ENCODE assay signal across 17 cellular contexts in the genomic region with DNA sequence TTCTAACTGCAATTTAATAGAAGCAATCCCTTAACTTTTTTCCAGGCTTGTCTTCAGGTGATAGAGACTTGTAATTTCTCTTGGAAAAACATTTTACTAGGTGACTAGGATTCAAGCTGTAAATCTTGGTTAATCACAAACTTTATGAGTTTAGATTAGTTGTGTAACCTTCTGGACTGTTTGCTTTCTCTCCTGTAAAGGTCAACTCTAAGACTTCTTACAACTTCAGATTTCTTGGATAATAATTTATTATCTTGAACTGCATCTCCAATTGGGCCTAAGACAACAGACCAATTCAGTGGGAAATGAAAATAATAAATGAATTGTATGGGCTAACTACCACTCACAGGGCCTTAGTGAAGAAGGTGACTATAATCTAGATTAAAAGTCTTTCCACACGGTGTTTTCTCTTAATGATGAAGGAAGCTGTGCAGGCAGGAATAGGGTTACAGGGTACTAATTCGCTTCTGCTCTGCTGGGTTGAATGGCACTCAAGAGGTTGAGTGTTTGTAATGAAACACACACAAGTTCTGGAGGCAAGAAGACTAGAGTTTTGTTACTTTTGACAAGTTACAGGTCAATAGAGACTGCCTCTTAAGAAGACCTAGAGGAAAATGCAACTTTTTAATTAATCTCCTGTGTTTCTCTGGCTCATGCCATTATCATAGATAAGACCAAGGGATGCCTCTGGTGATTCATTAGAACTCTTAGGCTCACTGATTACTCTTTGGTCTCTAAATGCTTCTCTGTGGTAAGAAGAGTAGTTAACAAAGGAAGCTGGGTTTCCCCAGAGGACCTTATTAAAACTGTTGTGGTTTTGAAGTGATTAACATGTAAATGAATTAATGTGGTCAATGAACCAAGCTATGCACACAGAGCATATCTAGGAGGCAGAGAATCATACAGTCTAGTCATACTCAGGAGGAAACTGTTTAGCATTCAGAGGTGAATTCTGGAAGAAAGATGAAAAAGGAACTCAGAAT. TPM values are rescaled to one million over a fixed set of nuclear protein-coding genes. Genes with fewer than 3 reads are reported as not detected.
DNase-seq lines count a peak whose midpoint lies in the region; ATAC-seq and TF ChIP-seq lines count a peak whose summit lies in the region.
"Had no signal": no experiment of that assay in that cellular context is flagged by ENCODE, and none has a peak within 500 bp of the region (broad histone marks: within the 10 kb centered on the region; RNA-seq: fewer than 3 reads in every experiment).

No MANE protein-coding gene starts in this region.

- no peak overlapping the region for H3K9ac ChIP-seq in SK-N-MC (ENCODE audit: insufficient read length)

- intact Hi-C loops in CD14-positive monocyte (cut with micrococcal nuclease) = no loop called here
- intact Hi-C loops in vagina (cut with DNase I) = no loop called here

- peaks cover 21% of the 10 kb centered on the region for H3K4me1 Mint-ChIP-seq in activated naive CD4-positive, alpha-beta T cell treated with anti-CD3 and anti-CD28 coated beads, Interleukin-2, amount 50 U/mL, for 24 hours
- peaks cover 23% of the 10 kb centered on the region for H3K4me1 Mint-ChIP-seq in stimulated activated naive CD8-positive, alpha-beta T cell treated with anti-CD3 and anti-CD28 coated beads, Interleukin-15, amount 100 ng/mL, for 72 hours
- H3K4me1 Mint-ChIP-seq in CD14-positive monocyte = peaks cover 1% of the 10 kb centered on the region
- H3K4me1 Mint-ChIP-seq: GM23338 had no signal

- H3K36me3 Mint-ChIP-seq in activated naive CD4-positive, alpha-beta T cell treated with anti-CD3 and anti-CD28 coated beads, Interleukin-2, amount 50 U/mL, for 24 hours = peaks cover 2% of the 10 kb centered on the region
- no peaks in the 10 kb centered on the region for H3K36me3 Mint-ChIP-seq in CD14-positive monocyte

- H3K36me3 ChIP-seq in SK-N-MC (ENCODE audit: insufficient read depth, low read length) (no peaks in the 10 kb centered on the region), vagina (no peaks in the 10 kb centered on the region)
- H3K36me3 ChIP-seq: upper lobe of left lung had no signal

- H3K9me3 ChIP-seq in SK-N-MC (ENCODE audit: low read depth, low read length) = peaks cover 6% of the 10 kb centered on the region
- H3K9me3 ChIP-seq in vagina = no peaks in the 10 kb centered on the region
- H3K9me3 ChIP-seq: upper lobe of left lung had no signal

- H3K4me1 ChIP-seq in foreskin keratinocyte = no peaks in the 10 kb centered on the region
- H3K4me1 ChIP-seq in vagina = no peaks in the 10 kb centered on the region

- H3K9me3 Mint-ChIP-seq in activated naive CD4-positive, alpha-beta T cell treated with anti-CD3 and anti-CD28 coated beads, Interleukin-2, amount 50 U/mL, for 24 hours = no peaks in the 10 kb centered on the region
- peaks cover 8 to 19% of the 10 kb centered on the region in 2 donors for H3K9me3 Mint-ChIP-seq in stimulated activated naive CD8-positive, alpha-beta T cell treated with anti-CD3 and anti-CD28 coated beads, Interleukin-15, amount 100 ng/mL, for 72 hours
- H3K9me3 Mint-ChIP-seq in CD14-positive monocyte = peaks cover 0 to 10% (median 5%) of the 10 kb centered on the region in 7 donors

- peaks cover 3% of the 10 kb centered on the region for H3K27me3 Mint-ChIP-seq in activated naive CD4-positive, alpha-beta T cell treated with anti-CD3 and anti-CD28 coated beads, Interleukin-2, amount 50 U/mL, for 24 hours
- H3K27me3 Mint-ChIP-seq in stimulated activated naive CD8-positive, alpha-beta T cell treated with anti-CD3 and anti-CD28 coated beads, Interleukin-15, amount 100 ng/mL, for 72 hours = peaks cover 30% of the 10 kb centered on the region
- peaks cover 2 to 9% (median 5%) of the 10 kb centered on the region in 3 donors for H3K27me3 Mint-ChIP-seq in CD14-positive monocyte (ENCODE audit: low read depth in 3 of 3)

- peak overlapping the region; percentile 19 for H3K27ac Mint-ChIP-seq in activated naive CD4-positive, alpha-beta T cell treated with anti-CD3 and anti-CD28 coated beads, Interleukin-2, amount 50 U/mL, for 24 hours
- H3K27ac Mint-ChIP-seq in stimulated activated naive CD8-positive, alpha-beta T cell treated with anti-CD3 and anti-CD28 coated beads, Interleukin-15, amount 100 ng/mL, for 72 hours = no peak overlapping the region
- H3K27ac Mint-ChIP-seq in CD14-positive monocyte = no peak overlapping the region
- H3K27ac Mint-ChIP-seq: GM23338, IgD-negative memory B cell had no signal

- no peak for ATAC-seq in foreskin keratinocyte
- peak; percentile 99 for ATAC-seq in stimulated activated naive CD8-positive, alpha-beta T cell treated with anti-CD3 and anti-CD28 coated beads, Interleukin-15, amount 100 ng/mL, for 72 hours
- no peak for ATAC-seq in GM21723 (IDR thresholded peaks at IDR 0.05; ENCODE audit: unreplicated experiment)
- ATAC-seq: GM23338 had no signal

- H3K4me3 ChIP-seq in SK-N-MC (no peak overlapping the region), vagina (no peak overlapping the region)
- H3K4me3 ChIP-seq: GM23338, PC-9, upper lobe of left lung had no signal

- TF ChIP-seq POLR2A in vagina (IDR thresholded peaks at IDR 0.05) = no peak

- H3K4me3 Mint-ChIP-seq in activated naive CD4-positive, alpha-beta T cell treated with anti-CD3 and anti-CD28 coated beads, Interleukin-2, amount 50 U/mL, for 24 hours = no peak overlapping the region
- no peak overlapping the region for H3K4me3 Mint-ChIP-seq in stimulated activated naive CD8-positive, alpha-beta T cell treated with anti-CD3 and anti-CD28 coated beads, Interleukin-15, amount 100 ng/mL, for 72 hours
- no peak overlapping the region for H3K4me3 Mint-ChIP-seq in CD14-positive monocyte
- H3K4me3 Mint-ChIP-seq: GM23338, IgD-negative memory B cell had no signal

- H3K27ac ChIP-seq in SK-N-MC (peak overlapping the region; percentile 62), foreskin keratinocyte (no peak overlapping the region), vagina (no peak overlapping the region)
- H3K27ac ChIP-seq: PC-9, upper lobe of left lung had no signal

- H3K27me3 ChIP-seq in foreskin keratinocyte (no peaks in the 10 kb centered on the region), vagina (no peaks in the 10 kb centered on the region)
- H3K27me3 ChIP-seq: upper lobe of left lung had no signal

- DNase-seq in activated naive CD4-positive, alpha-beta T cell treated with Interleukin-2 at 50 U/mL for 16 hours = no peak
- DNase-seq in SK-N-MC (ENCODE audit: low read depth, low spot score) (peak; percentile 74), foreskin keratinocyte (peak; percentile 3 to 12), CD14-positive monocyte (ENCODE audit: low spot score) (no peak), vagina (ENCODE audit: extremely low spot score in 2 of 2) (no peak)
- DNase-seq in stimulated activated naive CD8-positive, alpha-beta T cell treated with anti-CD3 and anti-CD28 coated beads, Interleukin-15, amount 100 ng/mL, for 72 hours = peak in 1 of 2 donors; percentile 15
- DNase-seq: AML-193; effector CD4-positive, alpha-beta T cell; NCI-H1436; NCI-H510A; PC-9; SW 1271; upper lobe of left lung had no signal

- TF ChIP-seq CTCF in foreskin keratinocyte (conservative IDR thresholded peaks at IDR 0.05) (no peak), CD14-positive monocyte (IDR thresholded peaks at IDR 0.05) (no peak), vagina (IDR thresholded peaks at IDR 0.05) (no peak)

RNA-seq across cellular contexts. Expression of a gene that starts 30.0 kb away (rescaled TPM):
- not detected in 2 replicates for total RNA-seq in foreskin keratinocyte
- not detected in 2 replicates for polyA plus RNA-seq in foreskin keratinocyte
- polyA plus RNA-seq in CD14-positive monocyte = not detected
- not detected for total RNA-seq in vagina
- total RNA-seq: GM23338, PC-9, upper lobe of left lung had no signal
- polyA plus RNA-seq: GM23338, IgD-negative memory B cell had no signal

RNA-seq across cellular contexts. Expression of a gene that starts 50.0 kb away (rescaled TPM):
- total RNA-seq in foreskin keratinocyte (not detected in 2 replicates), vagina (not detected)
- polyA plus RNA-seq in foreskin keratinocyte (not detected in 2 replicates), CD14-positive monocyte (not detected)
- total RNA-seq: GM23338, PC-9, upper lobe of left lung had no signal
- polyA plus RNA-seq: GM23338, IgD-negative memory B cell had no signal

Comparison
In these comparisons a context has a peak if more than half of its experiments do, and no peak if none do; other contexts are left out.
1. DNase-seq: peak in SK-N-MC (single experiment) and foreskin keratinocyte (2 of 2); none in activated naive CD4-positive, alpha-beta T cell treated with Interleukin-2 at 50 U/mL for 16 hours (single experiment), CD14-positive monocyte (single experiment) and vagina (0 of 2).